ENCODE assay signal across 10 cellular contexts in genomic region chr3:16372362-16373269, GRCh38.
DNase-seq lines count a peak whose midpoint lies in the region; ATAC-seq, FAIRE-seq and TF ChIP-seq lines count a peak whose summit lies in the region.
"Had no signal": no experiment of that assay in that cellular context is flagged by ENCODE, and none has a peak within 500 bp of the region (broad histone marks: within the 10 kb centered on the region; RNA-seq: fewer than 3 reads in every experiment).

No MANE protein-coding gene starts in this region.

- FAIRE-seq in GM18507 (lab: Jason Lieb, UNC), result peak; percentile 88
- FAIRE-seq: frontal cortex had no signal

- intact Hi-C loops in dorsolateral prefrontal cortex (cut with DNase I) (no loop called here), gastrocnemius medialis (cut with DNase I; ENCODE audit: low total_unique reads) (loop anchor here (5.0 kb wide), 1 partner anchor 60 kb away; no protein-coding TSS in a partner anchor)

- H3K36me3 ChIP-seq in gastrocnemius medialis (peaks cover 0 to 6% of the 10 kb centered on the region in 2 donors), H7 (replicated peaks; ENCODE audit: control insufficient read depth, insufficient read depth, low read length) (no peaks in the 10 kb centered on the region)

- no peaks in the 10 kb centered on the region for H3K9me3 ChIP-seq in gastrocnemius medialis

- TF ChIP-seq CTCF in dorsolateral prefrontal cortex (IDR thresholded peaks at IDR 0.05 in 54 of 56, conservative IDR thresholded peaks at IDR 0.05 in 2 of 56; ENCODE audit: low read depth in 1 of 56, partially characterized antibody in 56 of 56) (no peak), gastrocnemius medialis (IDR thresholded peaks at IDR 0.05 in 4 of 5, conservative IDR thresholded peaks at IDR 0.05 in 1 of 5) (no peak)

- peak overlapping the region in 45 of 59 donors; percentile 3 to 88 (median 64) for H3K27ac ChIP-seq in dorsolateral prefrontal cortex
- peak overlapping the region; percentile 19 to 65 (median 56) for H3K27ac ChIP-seq in gastrocnemius medialis

- TF ChIP-seq POLR2A in gastrocnemius medialis (IDR thresholded peaks at IDR 0.05), result no peak

- H3K4me3 ChIP-seq in dorsolateral prefrontal cortex (no peak overlapping the region), gastrocnemius medialis (no peak overlapping the region), H7 (ENCODE audit: insufficient read depth, low read depth, low read length) (no peak overlapping the region)
- H3K4me3 ChIP-seq: smooth muscle cell had no signal

- in situ Hi-C loops in gastrocnemius medialis (cut with MboI; ENCODE audit: low sequenced_read_pairs in 4 of 4), result loop anchor here in 1 of 4 donors (10.0 kb wide), 1 partner anchor 58 kb away; no protein-coding TSS in a partner anchor

- H3K27me3 ChIP-seq in dorsolateral prefrontal cortex, result no peaks in the 10 kb centered on the region
- no peaks in the 10 kb centered on the region for H3K27me3 ChIP-seq in gastrocnemius medialis
- H3K27me3 ChIP-seq in H7 (ENCODE audit: control insufficient read depth, insufficient read depth, low read length), result no peaks in the 10 kb centered on the region

- DNase-seq in GM18507 (ENCODE audit: extremely low spot score, insufficient read length, low read depth) (no peak), dorsolateral prefrontal cortex (no peak), gastrocnemius medialis (no peak), H4 (ENCODE audit: low spot score) (no peak), H7 (no peak), NCI-H510A treated with DMSO at 0.1 percent for 48 hours (lab: John Stamatoyannopoulos, UW) (no peak), NCI-H146 treated with DMSO at 0.1 percent for 48 hours (lab: John Stamatoyannopoulos, UW; ENCODE audit: unreplicated experiment) (no peak)

- ATAC-seq in HG03280 (IDR thresholded peaks at IDR 0.05; ENCODE audit: unreplicated experiment) (peak; percentile 22), gastrocnemius medialis (no peak)

- peaks cover 54 to 59% of the 10 kb centered on the region in 2 donors for H3K4me1 ChIP-seq in gastrocnemius medialis
